11 cellular contexts compared by ENCODE assay signal in genomic region chr6:158205220-158205944, GRCh38. TPM values are rescaled to one million over a fixed set of nuclear protein-coding genes. Genes with fewer than 3 reads are reported as not detected.
A peak's percentile ranks its signal among the peaks of the same experiment; 100 is the strongest.
DNase-seq lines count a peak whose midpoint lies in the region; ATAC-seq and TF ChIP-seq lines count a peak whose summit lies in the region.
"Had no signal": no experiment of that assay in that cellular context is flagged by ENCODE, and none has a peak within 500 bp of the region (broad histone marks: within the 10 kb centered on the region; RNA-seq: fewer than 3 reads in every experiment).

No MANE protein-coding gene starts in this region.

- CTCF ChIA-PET in activated naive CD4-positive, alpha-beta T cell treated with anti-CD3 and anti-CD28 coated beads for 36 hours (lab: Charles Lee): interaction anchor here (1.2 to 1.9 kb wide), 3 partner anchors 9 to 61 kb away, joined by 3 to 8 read pairs (median 6); no protein-coding TSS in a partner anchor
- CTCF ChIA-PET in activated naive CD4-positive, alpha-beta T cell treated with anti-CD3 and anti-CD28 coated beads, Interleukin-2, amount 10 ng/mL, durations not matched to agents 7 days and 5 days (lab: Charles Lee): interaction anchor here (0.6 to 2.8 kb wide), 11 partner anchors 8 to 461 kb away, joined by 3 to 9 read pairs (median 5); no protein-coding TSS in a partner anchor

- no peaks in the 10 kb centered on the region for H3K9me2 ChIP-seq in hepatocyte (replicated peaks; ENCODE audit: insufficient read depth)

- H3K9me3 ChIP-seq in hepatocyte (ENCODE audit: low read depth) (no peaks in the 10 kb centered on the region), transverse colon (no peaks in the 10 kb centered on the region), heart left ventricle (no peaks in the 10 kb centered on the region)
- H3K9me3 ChIP-seq: ovary had no signal

- no peaks in the 10 kb centered on the region for H3K9me3 Mint-ChIP-seq in activated naive CD4-positive, alpha-beta T cell treated with anti-CD3 and anti-CD28 coated beads for 36 hours
- H3K9me3 Mint-ChIP-seq in activated naive CD4-positive, alpha-beta T cell treated with anti-CD3 and anti-CD28 coated beads, Interleukin-2, amount 10 ng/mL, durations not matched to agents 7 days and 5 days: no peaks in the 10 kb centered on the region

- H3K4me3 ChIP-seq in hepatocyte (no peak overlapping the region), transverse colon (no peak overlapping the region), heart left ventricle (no peak overlapping the region)
- H3K4me3 ChIP-seq: ovary had no signal

- no peak for TF ChIP-seq EP300 in transverse colon (IDR thresholded peaks at IDR 0.05; ENCODE audit: low read depth)

- H3K27ac ChIP-seq in hepatocyte (no peak overlapping the region), transverse colon (no peak overlapping the region), heart left ventricle (no peak overlapping the region)
- H3K27ac ChIP-seq: ovary had no signal

- H3K4me2 ChIP-seq in hepatocyte: no peak overlapping the region

- peak; percentile 28 for DNase-seq in activated naive CD4-positive, alpha-beta T cell treated with anti-CD3 and anti-CD28 coated beads for 36 hours
- no peak for DNase-seq in activated naive CD4-positive, alpha-beta T cell treated with anti-CD3 and anti-CD28 coated beads, Interleukin-2, amount 10 ng/mL, durations not matched to agents 7 days and 5 days
- DNase-seq in SK-MEL-5 (ENCODE audit: low read depth, low spot score): peak; percentile 39
- DNase-seq in hepatocyte (ENCODE audit: low spot score): peak; percentile 67
- no peak for DNase-seq in transverse colon
- no peak for DNase-seq in stimulated activated CD4-positive, alpha-beta T cell treated with anti-CD3 and anti-CD28 coated beads, Interleukin-2, amount 100 ng/mL, for 48 hours
- no peak for DNase-seq in heart left ventricle
- DNase-seq: activated T-cell treated with anti-CD3 and anti-CD28 coated beads, Interleukin-2, amount 50 U/mL, for 48 hours; ovary had no signal

- ATAC-seq in heart left ventricle (no peak), HG03139 (IDR thresholded peaks at IDR 0.05; ENCODE audit: unreplicated experiment) (no peak)
- ATAC-seq: Right ventricle myocardium inferior had no signal

- in situ Hi-C loops in SK-MEL-5 (cut with HindIII; ENCODE audit: low pct_unique_long_range_greater_than_20kb, low sequenced_read_pairs): no loop called here
- in situ Hi-C loops in transverse colon (cut with MboI; ENCODE audit: low pct_ligation_motif_present in 1 of 4, low pct_unique_long_range_greater_than_20kb in 1 of 4, low sequenced_read_pairs in 3 of 4): loop anchor here (25.0 kb wide), 5 partner anchors 282 to 932 kb away; no protein-coding TSS in a partner anchor

- H3K4me3 Mint-ChIP-seq in activated naive CD4-positive, alpha-beta T cell treated with anti-CD3 and anti-CD28 coated beads for 36 hours: no peak overlapping the region
- no peak overlapping the region for H3K4me3 Mint-ChIP-seq in activated naive CD4-positive, alpha-beta T cell treated with anti-CD3 and anti-CD28 coated beads, Interleukin-2, amount 10 ng/mL, durations not matched to agents 7 days and 5 days

- H3K27me3 ChIP-seq in hepatocyte (no peaks in the 10 kb centered on the region), transverse colon (peaks cover 6% of the 10 kb centered on the region), heart left ventricle (peaks cover 0 to 7% (median 0%) of the 10 kb centered on the region in 9 donors)
- H3K27me3 ChIP-seq: ovary had no signal

- peaks cover 37% of the 10 kb centered on the region for H3K4me1 Mint-ChIP-seq in activated naive CD4-positive, alpha-beta T cell treated with anti-CD3 and anti-CD28 coated beads for 36 hours (ENCODE audit: low read depth)
- peaks cover 53% of the 10 kb centered on the region for H3K4me1 Mint-ChIP-seq in activated naive CD4-positive, alpha-beta T cell treated with anti-CD3 and anti-CD28 coated beads, Interleukin-2, amount 10 ng/mL, durations not matched to agents 7 days and 5 days

- TF ChIP-seq POLR2A in transverse colon (IDR thresholded peaks at IDR 0.05) (no peak), heart left ventricle (IDR thresholded peaks at IDR 0.05) (no peak)

- H3K27ac Mint-ChIP-seq in activated naive CD4-positive, alpha-beta T cell treated with anti-CD3 and anti-CD28 coated beads for 36 hours: no peak overlapping the region
- no peak overlapping the region for H3K27ac Mint-ChIP-seq in activated naive CD4-positive, alpha-beta T cell treated with anti-CD3 and anti-CD28 coated beads, Interleukin-2, amount 10 ng/mL, durations not matched to agents 7 days and 5 days

- H3K4me1 ChIP-seq in hepatocyte (ENCODE audit: insufficient read depth) (no peaks in the 10 kb centered on the region), transverse colon (no peaks in the 10 kb centered on the region), heart left ventricle (no peaks in the 10 kb centered on the region)

- WGBS in hepatocyte (ENCODE audit: low lambda C conversion rate, missing lambda C conversion rate): 57% methylated on average over 12 of the region's 12 CpGs
- WGBS in transverse colon (ENCODE audit: low coverage in 1 of 2), 2 donors: 47 to 66% methylated on average over 4 to 12 of the region's 12 CpGs
- WGBS in heart left ventricle, 4 donors: 60 to 72% (median 68%) methylated on average over 12 of the region's 12 CpGs

- TF ChIP-seq CTCF in hepatocyte (IDR thresholded peaks at IDR 0.05; ENCODE audit: poor library complexity) (peak; percentile 49), transverse colon (IDR thresholded peaks at IDR 0.05) (peak; percentile 13 to 48 (median 34)), heart left ventricle (IDR thresholded peaks at IDR 0.05) (peak in 4 of 12 donors; percentile 9 to 25 (median 14))

- intact Hi-C loops in activated naive CD4-positive, alpha-beta T cell treated with anti-CD3 and anti-CD28 coated beads for 36 hours (cut with micrococcal nuclease): no loop called here
- intact Hi-C loops in transverse colon (cut with DNase I; ENCODE audit: low total_unique reads): loop anchor here (5.0 kb wide), 1 partner anchor 1927 kb away; no protein-coding TSS in a partner anchor
- intact Hi-C loops in heart left ventricle (cut with DNase I): no loop called here

- no peaks in the 10 kb centered on the region for H3K79me2 ChIP-seq in hepatocyte

- no peaks in the 10 kb centered on the region for H3K36me3 Mint-ChIP-seq in activated naive CD4-positive, alpha-beta T cell treated with anti-CD3 and anti-CD28 coated beads for 36 hours (ENCODE audit: low read depth)
- H3K36me3 Mint-ChIP-seq in activated naive CD4-positive, alpha-beta T cell treated with anti-CD3 and anti-CD28 coated beads, Interleukin-2, amount 10 ng/mL, durations not matched to agents 7 days and 5 days: no peaks in the 10 kb centered on the region

- no peaks in the 10 kb centered on the region for H3K36me3 ChIP-seq in hepatocyte (replicated peaks; ENCODE audit: insufficient read depth, low read depth)
- no peaks in the 10 kb centered on the region for H3K36me3 ChIP-seq in transverse colon
- no peaks in the 10 kb centered on the region for H3K36me3 ChIP-seq in heart left ventricle
- H3K36me3 ChIP-seq: ovary had no signal

- H4K20me1 ChIP-seq in hepatocyte (ENCODE audit: insufficient read depth, poor library complexity, severe bottlenecking): no peaks in the 10 kb centered on the region

- no peaks in the 10 kb centered on the region for H3K27me3 Mint-ChIP-seq in activated naive CD4-positive, alpha-beta T cell treated with anti-CD3 and anti-CD28 coated beads for 36 hours (ENCODE audit: low read depth)
- peaks cover 7% of the 10 kb centered on the region for H3K27me3 Mint-ChIP-seq in activated naive CD4-positive, alpha-beta T cell treated with anti-CD3 and anti-CD28 coated beads, Interleukin-2, amount 10 ng/mL, durations not matched to agents 7 days and 5 days

- H2AFZ ChIP-seq in hepatocyte: no peak overlapping the region

RNA-seq across cellular contexts. Expression of gene GTF2H5, which starts 37.2 kb away (rescaled TPM):
- total RNA-seq in activated naive CD4-positive, alpha-beta T cell treated with anti-CD3 and anti-CD28 coated beads for 36 hours: 10 to 100 TPM; 28.6 to 29.4 TPM
- 8.7 and 9.7 TPM in 2 replicates for total RNA-seq in SK-MEL-5 (2014; rRNA removed; shearing (Covaris generic))
- polyA plus RNA-seq in SK-MEL-5 (2015; cell fraction: cytosol; rRNA removed): 3.1 and 3.7 TPM in 2 replicates
- 3.4 and 3.9 TPM in 2 replicates for polyA plus RNA-seq in SK-MEL-5 (2015; cell fraction: nucleus; rRNA removed)
- total RNA-seq in hepatocyte: 4.9 and 6.4 TPM in 2 replicates
- polyA plus RNA-seq in hepatocyte: 34.6 and 38.6 TPM in 2 replicates
- total RNA-seq in transverse colon: 10 to 100 TPM in 1 of 4 donors, 1 to 10 TPM in 3; 1.2 to 28.9 (median 1.9) TPM
- total RNA-seq in heart left ventricle: 10 to 100 TPM in 7 of 9 donors, 1 to 10 TPM in 2; 2.6 to 32.0 (median 25.8) TPM
- polyA plus RNA-seq in heart left ventricle: 1 to 10 TPM; 4.4 to 6.4 TPM

RNA-seq across cellular contexts. Expression of gene SERAC1, which starts 37.3 kb away (rescaled TPM):
- total RNA-seq in activated naive CD4-positive, alpha-beta T cell treated with anti-CD3 and anti-CD28 coated beads for 36 hours: 1 to 10 TPM; 3.1 to 4.8 TPM
- 6.6 and 6.7 TPM in 2 replicates for total RNA-seq in SK-MEL-5 (2014; rRNA removed; shearing (Covaris generic))
- polyA plus RNA-seq in SK-MEL-5 (2015; cell fraction: cytosol; rRNA removed): 5.2 and 7.0 TPM in 2 replicates
- polyA plus RNA-seq in SK-MEL-5 (2015; cell fraction: nucleus; rRNA removed): 11.1 and 11.9 TPM in 2 replicates
- total RNA-seq in hepatocyte (10.9 and 15.2 TPM in 2 replicates), transverse colon (100 to 1,000 TPM in 1 of 4 donors, 10 to 100 TPM in 2, 1 to 10 TPM in 1; 9.8 to 125 (median 13.5) TPM), heart left ventricle (1 to 10 TPM; 3.7 to 7.0 (median 5.5) TPM)
- polyA plus RNA-seq in hepatocyte (4.9 and 10.5 TPM in 2 replicates), heart left ventricle (1 to 10 TPM; 1.5 to 5.6 TPM)

Comparison
In these comparisons a context has a peak if more than half of its experiments do, and no peak if none do; other contexts are left out.
1. DNase-seq: peak in activated naive CD4-positive, alpha-beta T cell treated with anti-CD3 and anti-CD28 coated beads for 36 hours (single experiment), SK-MEL-5 (single experiment) and hepatocyte (single experiment); none in activated naive CD4-positive, alpha-beta T cell treated with anti-CD3 and anti-CD28 coated beads, Interleukin-2, amount 10 ng/mL, durations not matched to agents 7 days and 5 days (single experiment), transverse colon (single experiment), stimulated activated CD4-positive, alpha-beta T cell treated with anti-CD3 and anti-CD28 coated beads, Interleukin-2, amount 100 ng/mL, for 48 hours (0 of 2) and heart left ventricle (0 of 5).